Comparison of ENCODE assay signal across 8 cellular contexts in the genomic region with DNA sequence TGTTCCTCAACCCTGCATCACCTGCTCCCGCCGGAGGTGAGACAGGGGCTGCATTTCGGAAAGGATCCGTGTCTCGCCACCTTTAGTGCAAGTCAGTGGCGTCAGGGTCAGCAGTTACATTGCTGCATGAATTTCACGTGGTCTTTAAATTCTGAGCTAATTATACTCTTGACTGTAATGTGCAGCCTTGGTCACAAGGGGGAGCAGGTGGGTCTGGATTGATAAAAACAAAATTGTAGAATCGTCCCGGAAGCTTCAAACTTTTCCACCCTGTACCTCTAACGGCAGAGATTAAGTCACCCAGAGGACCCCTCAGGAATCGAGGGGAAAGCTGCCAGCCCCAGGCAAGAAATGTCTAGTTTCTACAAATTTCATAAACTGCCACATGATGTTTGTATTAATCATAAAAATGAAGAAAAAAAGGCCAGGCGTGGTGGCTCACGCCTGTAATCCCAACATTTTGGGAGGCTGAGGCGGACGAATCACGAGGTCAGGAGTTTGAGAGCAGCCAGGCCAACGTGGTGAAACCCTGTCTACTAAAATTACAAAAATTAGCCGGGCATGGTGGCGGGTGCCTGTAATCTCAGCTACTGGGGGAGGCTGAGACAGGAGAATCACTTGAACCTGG. TPM values are rescaled to one million over a fixed set of nuclear protein-coding genes. Genes with fewer than 3 reads are reported as not detected.
DNase-seq lines count a peak whose midpoint lies in the region; ATAC-seq and TF ChIP-seq lines count a peak whose summit lies in the region.

No MANE protein-coding gene starts in this region.

- H3K4me3 ChIP-seq in BJ (ENCODE audit: low read depth, low read length), result no peak overlapping the region
- H3K4me3 ChIP-seq in endodermal cell (ENCODE audit: low read length), result no peak overlapping the region

- H3K9me3 Mint-ChIP-seq in activated CD8-positive, alpha-beta T cell treated with anti-CD3 and anti-CD28 coated beads, Interleukin-2, amount 10 ng/mL, durations not matched to agents 7 days and 5 days (ENCODE audit: insufficient read depth), result no peaks in the 10 kb centered on the region
- H3K9me3 Mint-ChIP-seq in endodermal cell, result no peaks in the 10 kb centered on the region

- H3K4me3 Mint-ChIP-seq in activated CD8-positive, alpha-beta T cell treated with anti-CD3 and anti-CD28 coated beads, Interleukin-2, amount 10 ng/mL, durations not matched to agents 7 days and 5 days, result no peak overlapping the region
- no peak overlapping the region for H3K4me3 Mint-ChIP-seq in endodermal cell

- peak; percentile 50 for DNase-seq in BJ (ENCODE audit: low read depth)
- DNase-seq in HCEC 1CT, result peak; percentile 73
- peak; percentile 66 for DNase-seq in NCI-H82 treated with DMSO at 0.1 percent for 48 hours (lab: John Stamatoyannopoulos, UW; ENCODE audit: unreplicated experiment)
- DNase-seq in activated CD8-positive, alpha-beta T cell treated with anti-CD3 and anti-CD28 coated beads, Interleukin-2, amount 10 ng/mL, durations not matched to agents 7 days and 5 days, result peak; percentile 90
- DNase-seq in endodermal cell, result peak; percentile 93
- peak; percentile 88 for DNase-seq in mucosa of gallbladder (ENCODE audit: low spot score)
- peak; percentile 50 to 71 for DNase-seq in stimulated activated CD8-positive, alpha-beta memory T cell treated with anti-CD3 and anti-CD28 coated beads, Interleukin-7, amount 100 ng/mL, for 4 hours (ENCODE audit: low read depth in 2 of 2)

- POLR2A ChIA-PET in BJ (lab: Charles Lee), result interaction anchor here (0.6 to 1.5 kb wide), 4 partner anchors 15 to 399 kb away, joined by 3 to 13 read pairs (median 4); no protein-coding TSS in a partner anchor
- POLR2A ChIA-PET in activated CD8-positive, alpha-beta T cell treated with anti-CD3 and anti-CD28 coated beads, Interleukin-2, amount 10 ng/mL, durations not matched to agents 7 days and 5 days (lab: Charles Lee), result interaction anchor here (0.6 to 4.4 kb wide), 11 partner anchors 10 to 104 kb away, joined by 3 to 39 read pairs (median 4); a partner anchor contains a TSS

- H3K36me3 Mint-ChIP-seq in activated CD8-positive, alpha-beta T cell treated with anti-CD3 and anti-CD28 coated beads, Interleukin-2, amount 10 ng/mL, durations not matched to agents 7 days and 5 days (ENCODE audit: low read depth), result peaks cover 45% of the 10 kb centered on the region
- peaks cover 60% of the 10 kb centered on the region for H3K36me3 Mint-ChIP-seq in endodermal cell (ENCODE audit: low read depth)

- H3K9me3 ChIP-seq in endodermal cell (ENCODE audit: control insufficient read depth, low read length), result no peaks in the 10 kb centered on the region

- peaks cover 11% of the 10 kb centered on the region for H3K36me3 ChIP-seq in BJ (ENCODE audit: control insufficient read depth, insufficient read depth, low read length)
- peaks cover 70% of the 10 kb centered on the region for H3K36me3 ChIP-seq in endodermal cell (ENCODE audit: control insufficient read depth, insufficient read depth, low read length)

- H3K9ac ChIP-seq in endodermal cell (ENCODE audit: extremely low read depth, low read length, poor library complexity, severe bottlenecking), result no peak overlapping the region

- TF ChIP-seq CTCF in BJ (IDR thresholded peaks at IDR 0.05; ENCODE audit: insufficient read depth, low read depth, low read length), result peak; percentile 78
- peak; percentile 85 for TF ChIP-seq CTCF in endodermal cell (conservative IDR thresholded peaks at IDR 0.05)

- H3K27me3 ChIP-seq in BJ (ENCODE audit: control insufficient read depth, insufficient read depth, low read length) (no peaks in the 10 kb centered on the region), endodermal cell (ENCODE audit: control insufficient read depth, insufficient read depth, low read length, poor library complexity, severe bottlenecking) (no peaks in the 10 kb centered on the region)

- H3K27ac Mint-ChIP-seq in activated CD8-positive, alpha-beta T cell treated with anti-CD3 and anti-CD28 coated beads, Interleukin-2, amount 10 ng/mL, durations not matched to agents 7 days and 5 days, result peak overlapping the region; percentile 91
- H3K27ac Mint-ChIP-seq in endodermal cell, result peak overlapping the region; percentile 88

- ATAC-seq in activated CD8-positive, alpha-beta T cell treated with anti-CD3 and anti-CD28 coated beads, Interleukin-2, amount 10 ng/mL, durations not matched to agents 7 days and 5 days, result peak; percentile 79
- ATAC-seq in HG03439 (IDR thresholded peaks at IDR 0.05; ENCODE audit: unreplicated experiment), result no peak

- WGBS in endodermal cell (ENCODE audit: insufficient coverage in 1 of 2, insufficient read length in 1 of 2), 2 experiments, result 67 to 71% methylated on average over 16 to 19 of the region's 19 CpGs

- peaks cover 19% of the 10 kb centered on the region for H3K4me1 Mint-ChIP-seq in activated CD8-positive, alpha-beta T cell treated with anti-CD3 and anti-CD28 coated beads, Interleukin-2, amount 10 ng/mL, durations not matched to agents 7 days and 5 days (ENCODE audit: low read depth)
- H3K4me1 Mint-ChIP-seq in endodermal cell, result peaks cover 16% of the 10 kb centered on the region

- H3K27me3 Mint-ChIP-seq in activated CD8-positive, alpha-beta T cell treated with anti-CD3 and anti-CD28 coated beads, Interleukin-2, amount 10 ng/mL, durations not matched to agents 7 days and 5 days (ENCODE audit: low read depth), result no peaks in the 10 kb centered on the region
- no peaks in the 10 kb centered on the region for H3K27me3 Mint-ChIP-seq in endodermal cell (ENCODE audit: insufficient read depth)

- no peak overlapping the region for H3K27ac ChIP-seq in endodermal cell (ENCODE audit: low read depth, low read length)

- CTCF ChIA-PET in BJ (lab: Yijun Ruan, JAX), result interaction anchor here (0.6 to 11.3 kb wide), 27 partner anchors 9 to 131 kb away, joined by 3 to 229 read pairs (median 6); a partner anchor contains a TSS
- CTCF ChIA-PET in activated CD8-positive, alpha-beta T cell treated with anti-CD3 and anti-CD28 coated beads, Interleukin-2, amount 10 ng/mL, durations not matched to agents 7 days and 5 days (lab: Charles Lee), result interaction anchor here (0.6 to 11.3 kb wide), 35 partner anchors 10 to 198 kb away, joined by 3 to 484 read pairs (median 7); a partner anchor contains a TSS

- H3K4me1 ChIP-seq in endodermal cell (ENCODE audit: control insufficient read depth, insufficient read depth, low read length), result peaks cover 5% of the 10 kb centered on the region

RNA-seq across cellular contexts. Expression of a gene that starts 20.2 kb away (rescaled TPM):
- polyA plus RNA-seq in BJ (2011; rRNA removed), result 5.2 and 5.7 TPM in 2 replicates
- 4.4 and 6.5 TPM in 2 replicates for polyA minus RNA-seq in BJ (2011; rRNA and poly(A)+ RNA removed)
- total RNA-seq in activated CD8-positive, alpha-beta T cell treated with anti-CD3 and anti-CD28 coated beads, Interleukin-2, amount 10 ng/mL, durations not matched to agents 7 days and 5 days, result 10 to 100 TPM; 15.7 to 16.8 TPM
- 10 to 100 TPM in 1 of 2 donors, 1 to 10 TPM in 1; 8.8 to 13.4 TPM for total RNA-seq in endodermal cell
- 25.1 TPM for polyA plus RNA-seq in endodermal cell (2013, experiment 1 of 2)
- 23.6 TPM for polyA plus RNA-seq in endodermal cell (2013, experiment 2 of 2)
- total RNA-seq in mucosa of gallbladder, result 11.2 TPM

RNA-seq across cellular contexts. Expression of a gene that starts 45.5 kb away (rescaled TPM):
- 4.1 and 5.5 TPM in 2 replicates for polyA plus RNA-seq in BJ (2011; rRNA removed)
- 3.6 and 4.8 TPM in 2 replicates for polyA minus RNA-seq in BJ (2011; rRNA and poly(A)+ RNA removed)
- total RNA-seq in activated CD8-positive, alpha-beta T cell treated with anti-CD3 and anti-CD28 coated beads, Interleukin-2, amount 10 ng/mL, durations not matched to agents 7 days and 5 days, result 10 to 100 TPM; 30.0 to 32.1 TPM
- total RNA-seq in endodermal cell (10 to 100 TPM; 33.8 to 46.2 TPM), mucosa of gallbladder (32.5 TPM)
- 25.5 TPM for polyA plus RNA-seq in endodermal cell (2013, experiment 1 of 2)
- 23.5 TPM for polyA plus RNA-seq in endodermal cell (2013, experiment 2 of 2)
